ENCODE assay signal across 15 cellular contexts in the genomic region with DNA sequence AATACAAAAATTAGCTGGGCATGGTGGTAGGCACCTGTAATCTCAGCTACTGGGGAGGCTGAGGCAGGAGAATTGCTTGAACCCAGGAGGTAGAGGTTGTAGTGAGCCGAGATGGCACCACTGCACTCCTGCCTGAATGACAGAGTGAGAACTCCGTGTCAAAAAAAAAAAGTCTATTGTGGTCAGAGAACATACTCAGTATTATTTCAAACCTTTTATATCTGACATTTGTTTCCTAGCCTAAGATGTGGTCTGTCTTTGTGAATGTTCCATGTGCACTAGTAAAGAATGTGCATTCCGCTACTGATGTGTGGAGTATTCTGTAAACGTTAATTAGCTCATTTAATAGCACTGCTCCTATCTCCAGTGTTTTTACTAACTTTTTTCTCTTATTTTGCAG. TPM values are rescaled to one million over a fixed set of nuclear protein-coding genes. Genes with fewer than 3 reads are reported as not detected.
DNase-seq lines count a peak whose midpoint lies in the region; ATAC-seq lines count a peak whose summit lies in the region.
"Had no signal": no experiment of that assay in that cellular context is flagged by ENCODE, and none has a peak within 500 bp of the region (broad histone marks: within the 10 kb centered on the region; RNA-seq: fewer than 3 reads in every experiment).

No MANE protein-coding gene starts in this region.

- no peak overlapping the region for H3K27ac ChIP-seq in naive thymus-derived CD4-positive, alpha-beta T cell (ENCODE audit: low read depth, low read length)
- H3K27ac ChIP-seq: BLaER1 treated with 17β-estradiol and CSF1 and Interleukin-3, amounts not matched to agents 10 nM and 100 nM had no signal

- H3K36me3 Mint-ChIP-seq in activated naive CD4-positive, alpha-beta T cell treated with anti-CD3 and anti-CD28 coated beads, Interleukin-2, amount 50 U/mL, for 72 hours: peaks cover 0 to 20% of the 10 kb centered on the region in 2 donors
- H3K36me3 Mint-ChIP-seq in naive thymus-derived CD4-positive, alpha-beta T cell: peaks cover 5 to 58% (median 23%) of the 10 kb centered on the region in 5 donors

- peak overlapping the region in 7 of 10 donors; percentile 10 to 48 (median 39) for H3K4me3 Mint-ChIP-seq in naive thymus-derived CD4-positive, alpha-beta T cell
- H3K4me3 Mint-ChIP-seq: HFFc6, IgD-negative memory B cell had no signal

- POLR2A ChIA-PET in naive thymus-derived CD4-positive, alpha-beta T cell (lab: Charles Lee): interaction anchor here (0.6 kb wide), 3 partner anchors 37 to 588 kb away, joined by 3 to 4 read pairs (median 4); no protein-coding TSS in a partner anchor

- H3K4me1 ChIP-seq in naive thymus-derived CD4-positive, alpha-beta T cell (ENCODE audit: control insufficient read depth in 2 of 2, insufficient read depth in 2 of 2, low read length in 2 of 2): peaks cover 0 to 4% of the 10 kb centered on the region in 2 donors
- H3K4me1 ChIP-seq: HAP-1 had no signal

- no peaks in the 10 kb centered on the region for H3K9me3 Mint-ChIP-seq in activated naive CD4-positive, alpha-beta T cell treated with anti-CD3 and anti-CD28 coated beads, Interleukin-2, amount 50 U/mL, for 72 hours
- no peaks in the 10 kb centered on the region for H3K9me3 Mint-ChIP-seq in naive thymus-derived CD4-positive, alpha-beta T cell
- H3K9me3 Mint-ChIP-seq: CD4-positive, CD25-positive, alpha-beta regulatory T cell; HFFc6; IgD-negative memory B cell had no signal

- no peaks in the 10 kb centered on the region for H3K27me3 Mint-ChIP-seq in naive thymus-derived CD4-positive, alpha-beta T cell
- H3K27me3 Mint-ChIP-seq: CD4-positive, CD25-positive, alpha-beta regulatory T cell; IgD-negative memory B cell had no signal

- ATAC-seq in activated naive CD4-positive, alpha-beta T cell treated with anti-CD3 and anti-CD28 coated beads, Interleukin-2, amount 50 U/mL, for 72 hours: peak; percentile 33 to 47
- peak; percentile 54 for ATAC-seq in naive thymus-derived CD4-positive, alpha-beta T cell
- ATAC-seq in HG03342 (IDR thresholded peaks at IDR 0.05; ENCODE audit: unreplicated experiment): no peak
- ATAC-seq in HG02610 (IDR thresholded peaks at IDR 0.05; ENCODE audit: unreplicated experiment): no peak
- ATAC-seq in GM21737 (IDR thresholded peaks at IDR 0.05; ENCODE audit: unreplicated experiment): no peak

- no peak overlapping the region for H3K27ac Mint-ChIP-seq in activated naive CD4-positive, alpha-beta T cell treated with anti-CD3 and anti-CD28 coated beads, Interleukin-2, amount 50 U/mL, for 72 hours
- H3K27ac Mint-ChIP-seq in naive thymus-derived CD4-positive, alpha-beta T cell: no peak overlapping the region
- H3K27ac Mint-ChIP-seq: HFFc6, IgD-negative memory B cell had no signal

- CTCF ChIA-PET in naive thymus-derived CD4-positive, alpha-beta T cell (lab: Charles Lee): interaction anchor here (0.6 to 1.1 kb wide), 2 partner anchors 9 to 1870 kb away, joined by 3 to 4 read pairs; no protein-coding TSS in a partner anchor

- no peaks in the 10 kb centered on the region for H3K27me3 ChIP-seq in naive thymus-derived CD4-positive, alpha-beta T cell (ENCODE audit: control insufficient read depth in 2 of 2, insufficient read depth in 2 of 2, low read length in 2 of 2)
- H3K27me3 ChIP-seq: BLaER1 treated with 17β-estradiol and CSF1 and Interleukin-3, amounts not matched to agents 10 nM and 100 nM had no signal

- H3K4me1 Mint-ChIP-seq in naive thymus-derived CD4-positive, alpha-beta T cell: peaks cover 24 to 76% (median 71%) of the 10 kb centered on the region in 7 donors

- H3K36me3 ChIP-seq in naive thymus-derived CD4-positive, alpha-beta T cell (ENCODE audit: control insufficient read depth in 2 of 3, insufficient read depth in 3 of 3, low read length in 3 of 3): peaks cover 0 to 12% (median 0%) of the 10 kb centered on the region in 3 experiments

- H3K4me3 ChIP-seq in Jurkat, Clone E6-1 (ENCODE audit: low read length): no peak overlapping the region
- no peak overlapping the region for H3K4me3 ChIP-seq in naive thymus-derived CD4-positive, alpha-beta T cell (ENCODE audit: low read length)
- H3K4me3 ChIP-seq: BLaER1 treated with 17β-estradiol and CSF1 and Interleukin-3, amounts not matched to agents 10 nM and 100 nM; HAP-1 had no signal

- no peaks in the 10 kb centered on the region for H3K9me3 ChIP-seq in naive thymus-derived CD4-positive, alpha-beta T cell (ENCODE audit: control insufficient read depth in 2 of 3, low read length in 3 of 3)
- H3K9me3 ChIP-seq: HAP-1 had no signal

- intact Hi-C loops in naive thymus-derived CD4-positive, alpha-beta T cell (cut with micrococcal nuclease): no loop called here

- DNase-seq in activated naive CD4-positive, alpha-beta T cell treated with anti-CD3 and anti-CD28 coated beads, Interleukin-2, amount 50 U/mL, for 72 hours (ENCODE audit: low spot score in 2 of 2): no peak
- no peak for DNase-seq in activated naive CD4-positive, alpha-beta T cell treated with anti-CD3 and anti-CD28 coated beads, Interleukin-2, amount 50 U/mL, for 16 hours
- DNase-seq in Jurkat, Clone E6-1 (ENCODE audit: low read depth, low spot score): peak; percentile 42
- DNase-seq in naive thymus-derived CD4-positive, alpha-beta T cell: peak in 3 of 9 donors; percentile 17 to 35 (median 27)
- DNase-seq: ACHN; CD4-positive, CD25-positive, alpha-beta regulatory T cell; DMS79; EL; HFFc6 had no signal

RNA-seq across cellular contexts. Expression of gene RAB22A, which starts 11.7 kb away (rescaled TPM):
- total RNA-seq in activated naive CD4-positive, alpha-beta T cell treated with anti-CD3 and anti-CD28 coated beads, Interleukin-2, amount 50 U/mL, for 72 hours: 10 to 100 TPM; 11.8 to 15.8 TPM
- polyA plus RNA-seq in Jurkat, Clone E6-1 (2012; ENCODE audit: insufficient read depth, insufficient read length): 4.0 TPM
- 10 to 100 TPM; 17.3 to 24.7 (median 17.8) TPM for total RNA-seq in naive thymus-derived CD4-positive, alpha-beta T cell
- polyA plus RNA-seq in naive thymus-derived CD4-positive, alpha-beta T cell: 10 to 100 TPM; 10.4 to 12.2 TPM

Comparison
In these comparisons a context has a peak if more than half of its experiments do, and no peak if none do; other contexts are left out.
1. ATAC-seq: peak in activated naive CD4-positive, alpha-beta T cell treated with anti-CD3 and anti-CD28 coated beads, Interleukin-2, amount 50 U/mL, for 72 hours (2 of 2) and naive thymus-derived CD4-positive, alpha-beta T cell (single experiment); none in HG03342 (single experiment), HG02610 (single experiment) and GM21737 (single experiment).